In the genomic region with DNA sequence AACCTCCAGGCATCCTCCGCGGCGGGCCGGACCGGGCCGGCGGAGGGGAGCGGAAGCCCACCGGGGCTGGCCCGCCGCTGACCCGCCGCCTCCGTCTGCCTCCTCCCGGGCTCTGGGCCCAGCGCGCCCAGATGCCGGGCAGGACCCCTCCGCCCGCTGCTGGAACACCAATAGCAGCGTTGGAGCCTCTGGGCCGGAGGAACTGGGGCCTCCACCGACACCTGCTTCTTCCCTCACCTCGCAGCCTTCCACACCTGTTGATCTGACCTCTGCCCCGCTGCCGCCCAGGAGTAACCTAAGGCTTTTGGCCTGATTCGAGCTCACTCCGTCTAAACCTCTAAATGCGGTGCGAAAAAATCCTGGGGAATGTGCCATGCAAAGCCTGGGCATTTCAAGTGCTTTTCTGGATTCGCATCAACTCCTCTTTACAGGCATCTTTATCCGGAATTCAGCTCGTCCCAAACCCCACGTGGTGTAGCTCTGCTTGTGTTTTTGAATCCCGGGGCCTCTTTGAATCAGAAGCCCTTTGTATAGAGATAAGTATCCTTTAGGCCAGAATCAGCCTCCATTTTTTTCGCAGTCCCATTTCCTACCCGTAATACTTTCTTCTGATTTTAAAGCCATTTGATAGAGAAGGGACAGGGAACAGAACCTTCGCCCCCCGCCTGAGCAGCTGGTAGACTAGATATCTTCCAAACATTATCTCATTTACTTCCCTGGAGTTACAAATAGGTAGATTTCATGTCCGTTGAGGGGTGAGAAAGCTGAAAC, we compare ENCODE assay signal across 8 cellular contexts. TPM values are rescaled to one million over a fixed set of nuclear protein-coding genes. Genes with fewer than 3 reads are reported as not detected.
DNase-seq lines count a peak whose midpoint lies in the region; ATAC-seq and TF ChIP-seq lines count a peak whose summit lies in the region.

No MANE protein-coding gene starts in this region.

- TF ChIP-seq CTCF in progenitor cell of endocrine pancreas (IDR thresholded peaks at IDR 0.05; ENCODE audit: unreplicated experiment) = no peak

- ATAC-seq in HG03520 (IDR thresholded peaks at IDR 0.05; ENCODE audit: unreplicated experiment) = peak; percentile 7

- H3K4me3 Mint-ChIP-seq in progenitor cell of endocrine pancreas (ENCODE audit: low read depth) = peak overlapping the region; percentile 84

- DNase-seq in SHP77 (lab: John Stamatoyannopoulos, UW) (peak; percentile 52 to 63), SHP77 treated with DMSO at 0.1 percent for 48 hours (lab: John Stamatoyannopoulos, UW) (no peak), glomerular visceral epithelial cell (ENCODE audit: extremely low spot score) (peak; percentile 57), progenitor cell of endocrine pancreas (ENCODE audit: low spot score, unreplicated experiment) (no peak), DMS153 (lab: John Stamatoyannopoulos, UW) (no peak), NCI-H2171 treated with DMSO at 0.1 percent for 48 hours (lab: John Stamatoyannopoulos, UW) (no peak)
- peak; percentile 55 for DNase-seq in activated CD8-positive, alpha-beta memory T cell treated with anti-CD3 and anti-CD28 coated beads, Interleukin-2, amount 50 U/mL, for 48 hours

- peak overlapping the region; percentile 100 for H3K27ac Mint-ChIP-seq in progenitor cell of endocrine pancreas

- peaks cover 3% of the 10 kb centered on the region for H3K9me3 Mint-ChIP-seq in progenitor cell of endocrine pancreas (ENCODE audit: low read depth)

- no peaks in the 10 kb centered on the region for H3K27me3 Mint-ChIP-seq in progenitor cell of endocrine pancreas

- peaks cover 54% of the 10 kb centered on the region for H3K4me1 Mint-ChIP-seq in progenitor cell of endocrine pancreas (ENCODE audit: low read depth)

- H3K36me3 Mint-ChIP-seq in progenitor cell of endocrine pancreas (ENCODE audit: insufficient read depth) = peaks cover 9% of the 10 kb centered on the region

RNA-seq across cellular contexts. Expression of gene CNN3, which starts 0.7 kb away (rescaled TPM):
- 341 and 342 TPM in 2 replicates for total RNA-seq in progenitor cell of endocrine pancreas

Comparison
In these comparisons a context has a peak if more than half of its experiments do, and no peak if none do; other contexts are left out.
1. DNase-seq: peak in SHP77 (2 of 2), activated CD8-positive, alpha-beta memory T cell treated with anti-CD3 and anti-CD28 coated beads, Interleukin-2, amount 50 U/mL, for 48 hours (single experiment) and glomerular visceral epithelial cell (single experiment); none in SHP77 treated with DMSO at 0.1 percent for 48 hours (single experiment), progenitor cell of endocrine pancreas (single experiment), DMS153 (single experiment) and NCI-H2171 treated with DMSO at 0.1 percent for 48 hours (single experiment).